Comparison of ENCODE assay signal across 18 cellular contexts in genomic region chr11:8108430-8108829, GRCh38. TPM values are rescaled to one million over a fixed set of nuclear protein-coding genes. Genes with fewer than 3 reads are reported as not detected.
DNase-seq lines count a peak whose midpoint lies in the region; ATAC-seq, FAIRE-seq and TF ChIP-seq lines count a peak whose summit lies in the region.
"Had no signal": no experiment of that assay in that cellular context is flagged by ENCODE, and none has a peak within 500 bp of the region (broad histone marks: within the 10 kb centered on the region; RNA-seq: fewer than 3 reads in every experiment).

No MANE protein-coding gene starts in this region.

- H3K9me3 ChIP-seq in HepG2 (ENCODE audit: low read length) (no peaks in the 10 kb centered on the region), right lobe of liver (no peaks in the 10 kb centered on the region), esophagus muscularis mucosa (no peaks in the 10 kb centered on the region), gastrocnemius medialis (no peaks in the 10 kb centered on the region)

- no peak for DNase-seq in HepG2 (ENCODE audit: low spot score)
- DNase-seq in right lobe of liver = no peak
- peak; percentile 50 for DNase-seq in esophagus muscularis mucosa (ENCODE audit: extremely low spot score)
- DNase-seq in gastrocnemius medialis = no peak
- DNase-seq: C1 segment of cervical spinal cord; Calu3; CD4-positive, alpha-beta memory T cell; COR-L47; DMS53; DMS79 treated with DMSO at 0.1 percent for 48 hours; GF-D8; GM23248; H7; HCEC 1CT had no signal

- H2AFZ ChIP-seq in HepG2 (ENCODE audit: low read length) = no peak overlapping the region
- H2AFZ ChIP-seq: GM23248 had no signal

- ATAC-seq in HepG2 (peak; percentile 48), right lobe of liver (no peak), gastrocnemius medialis (no peak), GM21423 (IDR thresholded peaks at IDR 0.05; ENCODE audit: unreplicated experiment) (no peak), HG02970 (IDR thresholded peaks at IDR 0.05; ENCODE audit: low FRiP score, unreplicated experiment) (no peak)

- no peak overlapping the region for H3K4me2 ChIP-seq in HepG2 (ENCODE audit: low read depth, low read length)

- intact Hi-C loops in HepG2 (cut with micrococcal nuclease; ENCODE audit: unreplicated experiment) = no loop called here
- intact Hi-C loops in right lobe of liver (cut with DNase I) = no loop called here
- intact Hi-C loops in esophagus muscularis mucosa (cut with DNase I) = no loop called here
- intact Hi-C loops in gastrocnemius medialis (cut with DNase I; ENCODE audit: low total_unique reads) = no loop called here

- no peak for TF ChIP-seq RAD21 in HepG2 (CRISPR knock-in tag; IDR thresholded peaks at IDR 0.05)

- FAIRE-seq in HepG2 (lab: Jason Lieb, UNC) = no peak
- FAIRE-seq: GM12891, H1 had no signal

- H4K20me1 ChIP-seq in HepG2 (ENCODE audit: insufficient read depth, low read length) = no peaks in the 10 kb centered on the region

- TF ChIP-seq POLR2A in HepG2 (IDR thresholded peaks at IDR 0.05; ENCODE audit: insufficient read depth in 1 of 2, low read depth in 2 of 2, low read length in 2 of 2) (no peak), right lobe of liver (IDR thresholded peaks at IDR 0.05) (no peak), esophagus muscularis mucosa (IDR thresholded peaks at IDR 0.05; ENCODE audit: low read depth) (no peak), gastrocnemius medialis (IDR thresholded peaks at IDR 0.05) (no peak)

- TF ChIP-seq CTCF in HepG2 (CRISPR knock-in tag; IDR thresholded peaks at IDR 0.05) (no peak), right lobe of liver (IDR thresholded peaks at IDR 0.05) (no peak), esophagus muscularis mucosa (IDR thresholded peaks at IDR 0.05) (no peak), gastrocnemius medialis (IDR thresholded peaks at IDR 0.05 in 4 of 5, conservative IDR thresholded peaks at IDR 0.05 in 1 of 5) (no peak)

- H3K4me1 ChIP-seq in HepG2 (ENCODE audit: insufficient read depth, low read length) = peaks cover 7% of the 10 kb centered on the region
- no peaks in the 10 kb centered on the region for H3K4me1 ChIP-seq in right lobe of liver
- peaks cover 24 to 32% (median 31%) of the 10 kb centered on the region in 4 donors for H3K4me1 ChIP-seq in esophagus muscularis mucosa
- peaks cover 35 to 44% of the 10 kb centered on the region in 2 donors for H3K4me1 ChIP-seq in gastrocnemius medialis

- H3K36me3 ChIP-seq in HepG2 (replicated peaks in 1 of 2; ENCODE audit: control insufficient read depth in 1 of 2, insufficient read depth in 2 of 2, low read length in 2 of 2) = no peaks in the 10 kb centered on the region
- H3K36me3 ChIP-seq in right lobe of liver = no peaks in the 10 kb centered on the region
- peaks cover 0 to 47% (median 23%) of the 10 kb centered on the region in 4 donors for H3K36me3 ChIP-seq in esophagus muscularis mucosa
- H3K36me3 ChIP-seq in gastrocnemius medialis = no peaks in the 10 kb centered on the region

- H3K27me3 ChIP-seq in HepG2 (ENCODE audit: control insufficient read depth in 1 of 2, insufficient read depth in 2 of 2, low read length in 2 of 2) = no peaks in the 10 kb centered on the region; a peak in 1 of 5 replicates
- no peaks in the 10 kb centered on the region for H3K27me3 ChIP-seq in right lobe of liver
- H3K27me3 ChIP-seq in esophagus muscularis mucosa = peaks cover 0 to 3% (median 0%) of the 10 kb centered on the region in 4 donors
- H3K27me3 ChIP-seq in gastrocnemius medialis = no peaks in the 10 kb centered on the region

- CTCF ChIA-PET in HepG2 (lab: Yijun Ruan, JAX; ENCODE audit: low intra/inter-chr PET ratio, low total read pairs) = no interaction called here

- in situ Hi-C loops in HepG2 (cut with HindIII; ENCODE audit: extremely low pct_ligation_motif_present, low pct_unique_long_range_greater_than_20kb) (no loop called here), gastrocnemius medialis (cut with MboI; ENCODE audit: low sequenced_read_pairs in 4 of 4) (loop anchor here in 2 of 4 donors (10.0 kb wide), 2 partner anchors 74 to 214 kb away; no protein-coding TSS in a partner anchor)

- BruUV-seq in HepG2 (replicated peaks; lab: Mats Ljungman, UMichigan) = no TSS peak

- 10% methylated on average over 2 of the region's 2 CpGs for WGBS in HepG2 (ENCODE audit: low lambda C conversion rate)
- 22% methylated on average over 2 of the region's 2 CpGs for WGBS in right lobe of liver (ENCODE audit: insufficient coverage, low coverage, low lambda C conversion rate, missing lambda C conversion rate)
- 84% methylated on average over 2 of the region's 2 CpGs for WGBS in esophagus muscularis mucosa

- TF ChIP-seq EP300 in HepG2 (IDR thresholded peaks at IDR 0.05; ENCODE audit: low read depth in 2 of 2, low read length in 2 of 2) = no peak
- no peak for TF ChIP-seq EP300 in HepG2 (CRISPR knock-in tag; IDR thresholded peaks at IDR 0.05; ENCODE audit: borderline replicate concordance)
- TF ChIP-seq EP300 in esophagus muscularis mucosa (IDR thresholded peaks at IDR 0.05) = no peak

- no peak overlapping the region for H3K4me3 ChIP-seq in HepG2 (replicated peaks in 1 of 3; ENCODE audit: insufficient read depth in 1 of 3, low read depth in 2 of 3, low read length in 3 of 3)
- no peak overlapping the region for H3K4me3 ChIP-seq in right lobe of liver
- no peak overlapping the region for H3K4me3 ChIP-seq in esophagus muscularis mucosa
- no peak overlapping the region for H3K4me3 ChIP-seq in gastrocnemius medialis
- H3K4me3 ChIP-seq: GM23248 had no signal

- no peaks in the 10 kb centered on the region for H3K79me2 ChIP-seq in HepG2 (ENCODE audit: insufficient read depth, low read length)

- H3K27ac ChIP-seq in HepG2 (ENCODE audit: extremely low read length, insufficient read depth, low read length) (no peak overlapping the region), right lobe of liver (no peak overlapping the region), esophagus muscularis mucosa (replicated peaks in 1 of 4) (no peak overlapping the region), gastrocnemius medialis (peak overlapping the region; percentile 5 to 70 (median 63))
- H3K27ac ChIP-seq: GM23248 had no signal

- POLR2A ChIA-PET in HepG2 (lab: Yijun Ruan, JAX) = no interaction called here

- H3K9ac ChIP-seq in HepG2 (ENCODE audit: insufficient read depth, low read depth, low read length) = no peak overlapping the region
- H3K9ac ChIP-seq: GM23248 had no signal

RNA-seq across cellular contexts. Expression of gene TUB, which starts 27.4 kb away (rescaled TPM):
- total RNA-seq in HepG2 (2016; rRNA removed; fragmentation: Illumina TruSeq; extraction: Trizol) (5.4 and 5.6 TPM in 2 replicates), right lobe of liver (1 to 10 TPM in 2 of 6 experiments, under 1 TPM in 4; 0.42 to 3.1 (median 0.89) TPM), esophagus muscularis mucosa (10 to 100 TPM in 2 of 4 donors, 1 to 10 TPM in 2; 8.3 to 18.3 (median 12.1) TPM), gastrocnemius medialis (1 to 10 TPM in 2 of 4 donors, under 1 TPM in 2; 0.71 to 1.2 (median 1.1) TPM)
- 0.40 and 0.44 TPM in 2 replicates for total RNA-seq in HepG2 (2016; cell fraction: cytosol; rRNA removed; fragmentation: Illumina TruSeq; extraction: Trizol; ENCODE audit: low read depth)
- 5.3 and 5.6 TPM in 2 replicates for total RNA-seq in HepG2 (2016; cell fraction: insoluble cytoplasmic fraction; rRNA removed; fragmentation: Illumina TruSeq; extraction: Trizol)
- 3.0 and 3.1 TPM in 2 replicates for total RNA-seq in HepG2 (2016; cell fraction: membrane; rRNA removed; fragmentation: Illumina TruSeq; extraction: Trizol)
- total RNA-seq in HepG2 (2016; cell fraction: nucleus; rRNA removed; fragmentation: Illumina TruSeq; extraction: Trizol) = 4.7 and 5.3 TPM in 2 replicates
- 4.3 and 4.8 TPM in 2 replicates for polyA plus RNA-seq in HepG2 (2011; rRNA removed)
- polyA plus RNA-seq in HepG2 (2011; cell fraction: cytosol; rRNA removed) = 2.8 and 2.9 TPM in 2 replicates
- polyA plus RNA-seq in HepG2 (2011; cell fraction: nucleus; rRNA removed) = 10.1 and 11.7 TPM in 2 replicates
- polyA plus RNA-seq in HepG2 (2012) = 2.4 and 2.6 TPM in 2 replicates
- polyA plus RNA-seq in HepG2 (2016; cell fraction: cytosol; fragmentation: Illumina TruSeq; extraction: Trizol; ENCODE audit: low read depth) = 0.19 and 0.22 TPM in 2 replicates
- polyA plus RNA-seq in HepG2 (2016; cell fraction: insoluble cytoplasmic fraction; fragmentation: Illumina TruSeq; extraction: Trizol; ENCODE audit: low read depth) = 3.2 and 3.5 TPM in 2 replicates
- 0.88 and 0.95 TPM in 2 replicates for polyA plus RNA-seq in HepG2 (2016; cell fraction: membrane; fragmentation: Illumina TruSeq; extraction: Trizol; ENCODE audit: low read depth)
- 6.7 and 6.8 TPM in 2 replicates for polyA plus RNA-seq in HepG2 (2016; cell fraction: nucleus; fragmentation: Illumina TruSeq; extraction: Trizol; ENCODE audit: insufficient read depth, low read depth)
- 8.1 TPM in 1 of 2 replicates, not detected in the other for polyA minus RNA-seq in HepG2 (2011; rRNA and poly(A)+ RNA removed; ENCODE audit: low replicate concordance)
- 3.9 and 4.5 TPM in 2 replicates for polyA minus RNA-seq in HepG2 (2011; cell fraction: cytosol; rRNA and poly(A)+ RNA removed)
- polyA minus RNA-seq in HepG2 (2011; cell fraction: nucleus; rRNA and poly(A)+ RNA removed) = 4.9 and 5.2 TPM in 2 replicates

Comparison
In these comparisons a context has a peak if more than half of its experiments do, and no peak if none do; other contexts are left out.
1. H3K27ac ChIP-seq: peak in gastrocnemius medialis (4 of 4); none in HepG2 (single experiment), right lobe of liver (0 of 3) and esophagus muscularis mucosa (0 of 4).